In the genomic region with DNA sequence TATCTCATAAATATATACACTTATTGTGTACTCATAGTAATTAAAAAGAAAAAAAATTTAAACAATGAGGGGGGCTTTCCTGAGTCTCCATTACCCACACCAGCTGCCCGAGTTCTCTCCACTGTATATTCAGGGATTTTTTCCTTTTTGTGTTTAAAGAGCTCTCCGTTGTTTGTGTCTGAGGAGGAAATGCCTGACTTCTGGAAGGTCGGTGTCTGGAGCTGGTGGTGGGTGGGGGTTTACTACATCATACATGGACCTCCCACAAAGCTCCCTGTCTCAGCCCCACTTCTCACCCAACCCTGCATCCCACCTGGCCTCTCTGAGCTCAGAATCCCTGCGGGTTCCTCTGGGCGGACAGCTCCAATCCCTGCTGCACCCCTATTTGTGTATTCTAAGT, we compare ENCODE assay signal across 27 cellular contexts.
"Had no signal": no experiment of that assay in that cellular context is flagged by ENCODE, and none has a peak within 500 bp of the region (broad histone marks: within the 10 kb centered on the region; RNA-seq: fewer than 3 reads in every experiment).

No MANE protein-coding gene starts in this region.

- H3K27me3 ChIP-seq: SJCRH30 had no signal

- H3K4me3 ChIP-seq: K562, PC-9, SJCRH30 had no signal

- H3K27ac ChIP-seq: KMS-11, PC-9, RWPE1, SJCRH30 had no signal

- DNase-seq: Karpas-422, MM.1S, MV-4-11, NCI-H1092, NCI-H1436, NCI-H146, NCI-H1694, NCI-H187, NCI-H1930, NCI-H2081 treated with DMSO at 0.1 percent for 48 hours, NCI-H2171 treated with DMSO at 0.1 percent for 48 hours, NCI-H2227 treated with DMSO at 0.1 percent for 48 hours, NCI-H446, NCI-H524 treated with DMSO at 0.1 percent for 48 hours, NCI-H526 treated with DMSO at 0.1 percent for 48 hours, PC-9, SHP77, SIG-M5, SJCRH30, SK-N-SH, SW 1271, T-helper 1 cell had no signal

- H3K4me1 ChIP-seq: SJCRH30 had no signal

- H3K9me3 ChIP-seq: SJCRH30, SK-N-SH had no signal

- H3K36me3 ChIP-seq: SJCRH30 had no signal

- ATAC-seq: K562, Panc1, Right ventricle myocardium inferior had no signal
